8 cellular contexts compared by ENCODE assay signal in the genomic region with DNA sequence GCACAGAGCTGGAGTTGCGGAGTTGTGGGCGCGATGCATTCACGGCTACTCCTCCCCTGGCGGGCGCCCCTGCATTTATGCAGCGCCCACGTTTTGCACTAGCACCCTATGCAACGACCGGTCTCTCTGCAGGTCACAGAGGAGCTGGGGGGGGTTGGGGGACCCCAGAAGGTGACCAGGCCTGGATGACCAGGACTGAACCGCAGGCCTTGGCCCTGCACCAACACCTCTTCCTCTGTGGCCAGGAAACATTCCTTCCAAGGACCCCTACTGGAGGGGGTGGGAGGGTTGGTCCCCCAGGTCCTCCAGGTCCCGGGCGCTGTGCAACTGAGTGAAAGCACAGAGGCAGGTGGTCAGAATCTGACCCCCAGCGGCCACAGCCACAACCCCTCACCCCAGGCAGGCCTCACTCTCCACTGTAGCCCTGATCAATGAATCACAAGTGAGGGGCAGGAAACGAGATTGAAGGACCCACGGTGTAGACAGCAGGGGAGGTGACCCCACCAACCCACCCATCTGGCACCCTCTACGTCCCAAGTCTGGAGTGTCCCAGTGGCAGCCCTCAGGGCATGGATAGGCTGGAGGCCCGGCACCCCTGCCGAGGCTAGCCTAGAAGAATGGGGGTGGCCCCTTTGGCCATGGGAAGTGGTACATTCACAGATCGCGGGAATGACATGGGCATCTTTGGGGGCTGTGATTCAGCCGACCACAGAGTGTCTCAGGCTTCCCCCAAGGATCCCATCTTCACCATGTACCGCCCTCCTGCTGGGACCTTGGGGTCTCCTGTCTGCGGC. TPM values are rescaled to one million over a fixed set of nuclear protein-coding genes. Genes with fewer than 3 reads are reported as not detected.
DNase-seq lines count a peak whose midpoint lies in the region; ATAC-seq and TF ChIP-seq lines count a peak whose summit lies in the region.

No MANE protein-coding gene starts in this region.

- WGBS in lower leg skin, 2 donors = 30% methylated on average over 23 to 24 of the region's 24 CpGs
- WGBS in urinary bladder = 30% methylated on average over 24 of the region's 24 CpGs

- H3K4me1 Mint-ChIP-seq in Calu3 (ENCODE audit: low read depth, unreplicated experiment) = no peaks in the 10 kb centered on the region

- H3K36me3 ChIP-seq in urinary bladder (ENCODE audit: insufficient read depth) = no peaks in the 10 kb centered on the region

- peak overlapping the region; percentile 90 for H3K27ac ChIP-seq in urinary bladder (ENCODE audit: low read depth)

- CTCF ChIA-PET in Calu3 (lab: Charles Lee) = interaction anchor here (0.6 kb wide), 1 partner anchor 43 kb away, joined by 4 read pairs; no protein-coding TSS in a partner anchor

- peak overlapping the region; percentile 77 for H3K4me3 Mint-ChIP-seq in Calu3 (ENCODE audit: low read depth, unreplicated experiment)

- H3K4me3 ChIP-seq in astrocyte of the spinal cord (ENCODE audit: low read depth, low read length) = peak overlapping the region; percentile 50
- H3K4me3 ChIP-seq in lower leg skin (ENCODE audit: low read depth, poor library complexity, severe bottlenecking) = peak overlapping the region; percentile 13
- H3K4me3 ChIP-seq in urinary bladder (ENCODE audit: low read depth, low read length) = peak overlapping the region; percentile 46

- no peaks in the 10 kb centered on the region for H3K27me3 Mint-ChIP-seq in Calu3 (ENCODE audit: unreplicated experiment)

- in situ Hi-C loops in astrocyte of the spinal cord (cut with HindIII; ENCODE audit: low sequenced_read_pairs) = no loop called here
- in situ Hi-C loops in G401 (cut with HindIII; ENCODE audit: low sequenced_read_pairs) = no loop called here

- H3K36me3 Mint-ChIP-seq in Calu3 (ENCODE audit: insufficient read depth, unreplicated experiment) = peaks cover 42% of the 10 kb centered on the region

- TF ChIP-seq POLR2A in lower leg skin (IDR thresholded peaks at IDR 0.05) = no peak

- TSS peak; percentile 94 for BruUV-seq in Calu3 (replicated peaks; lab: Mats Ljungman, UMichigan)

- DNase-seq in Calu3 (no peak), astrocyte of the spinal cord (ENCODE audit: low read depth, low spot score) (no peak), lower leg skin (ENCODE audit: low spot score in 2 of 2) (no peak), NCI-H2171 treated with DMSO at 0.1 percent for 48 hours (lab: John Stamatoyannopoulos, UW) (no peak), G401 (ENCODE audit: low spot score) (no peak), NCI-H128 (lab: John Stamatoyannopoulos, UW; ENCODE audit: unreplicated experiment) (no peak)

- no peak for TF ChIP-seq CTCF in Calu3 (IDR thresholded peaks at IDR 0.05; ENCODE audit: unreplicated experiment)
- TF ChIP-seq CTCF in astrocyte of the spinal cord (IDR thresholded peaks at IDR 0.05; ENCODE audit: low read depth, low read length) = no peak
- no peak for TF ChIP-seq CTCF in lower leg skin (IDR thresholded peaks at IDR 0.05)

- no peaks in the 10 kb centered on the region for H3K9me3 Mint-ChIP-seq in Calu3 (ENCODE audit: low read depth, unreplicated experiment)

- peaks cover 4% of the 10 kb centered on the region for H3K4me1 ChIP-seq in urinary bladder (ENCODE audit: insufficient read depth)

- intact Hi-C loops in Calu3 (cut with micrococcal nuclease; ENCODE audit: unreplicated experiment) = no loop called here
- intact Hi-C loops in lower leg skin (cut with DNase I; ENCODE audit: low total_unique reads) = no loop called here

- H3K27ac Mint-ChIP-seq in Calu3 (ENCODE audit: unreplicated experiment) = peak overlapping the region; percentile 69

- ATAC-seq in HG03025 (IDR thresholded peaks at IDR 0.05; ENCODE audit: low FRiP score, unreplicated experiment) = peak; percentile 22

RNA-seq across cellular contexts. Expression of a gene that starts 11.1 kb away (rescaled TPM):
- total RNA-seq in Calu3 (2022) (96.0 and 99.7 TPM in 2 replicates), lower leg skin (100 to 1,000 TPM; 224 to 367 (median 251) TPM), urinary bladder (21.5 TPM)
- polyA plus RNA-seq in urinary bladder = 144 TPM
- 113 and 118 TPM in 2 replicates for total RNA-seq in G401 (2014; rRNA removed; shearing (Covaris generic))

RNA-seq across cellular contexts. Expression of a gene that starts 34.0 kb away (rescaled TPM):
- total RNA-seq in Calu3 (2022) (13.7 and 15.8 TPM in 2 replicates), lower leg skin (10 to 100 TPM; 26.4 to 46.0 (median 34.5) TPM), urinary bladder (15.9 TPM)
- 40.1 TPM for polyA plus RNA-seq in urinary bladder
- total RNA-seq in G401 (2014; rRNA removed; shearing (Covaris generic)) = 20.6 and 29.0 TPM in 2 replicates

RNA-seq across cellular contexts. Expression of a gene that starts 34.6 kb away (rescaled TPM):
- 2.7 and 2.8 TPM in 2 replicates for total RNA-seq in Calu3 (2022)
- 1 to 10 TPM in 3 of 4 donors, under 1 TPM in 1; 0.25 to 8.8 (median 4.3) TPM for total RNA-seq in lower leg skin
- 1.5 TPM for total RNA-seq in urinary bladder
- polyA plus RNA-seq in urinary bladder = 9.2 TPM
- 0.25 and 4.0 TPM in 2 replicates for total RNA-seq in G401 (2014; rRNA removed; shearing (Covaris generic))

RNA-seq across cellular contexts. Expression of a gene that starts 46.6 kb away (rescaled TPM):
- total RNA-seq in Calu3 (2022) (65.3 and 72.3 TPM in 2 replicates), lower leg skin (10 to 100 TPM; 85.0 to 99.3 (median 94.9) TPM), urinary bladder (38.0 TPM)
- polyA plus RNA-seq in urinary bladder = 83.0 TPM
- 70.9 and 89.0 TPM in 2 replicates for total RNA-seq in G401 (2014; rRNA removed; shearing (Covaris generic))
